ENCODE assay signal across 12 cellular contexts in the genomic region with DNA sequence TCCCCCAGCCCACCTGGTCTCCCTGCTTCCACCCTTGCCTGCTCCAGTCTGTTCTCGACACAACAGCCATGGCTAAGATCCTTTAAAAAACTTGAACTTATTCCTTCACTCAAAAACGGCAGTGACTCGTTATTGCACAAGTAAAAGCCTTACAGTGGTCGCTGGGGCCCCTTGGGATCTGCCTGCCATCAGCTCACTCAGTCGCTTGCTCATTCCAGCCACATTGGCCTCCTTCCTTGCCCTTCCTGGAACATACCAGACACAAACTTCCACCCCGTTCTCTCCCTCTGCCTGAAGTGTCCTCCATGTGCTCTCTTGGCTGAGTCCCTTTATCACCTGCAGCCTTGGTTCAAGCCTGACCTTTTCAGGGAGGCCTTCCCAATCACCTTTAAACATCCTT. TPM values are rescaled to one million over a fixed set of nuclear protein-coding genes. Genes with fewer than 3 reads are reported as not detected.
DNase-seq lines count a peak whose midpoint lies in the region; ATAC-seq, FAIRE-seq and TF ChIP-seq lines count a peak whose summit lies in the region.
"Had no signal": no experiment of that assay in that cellular context is flagged by ENCODE, and none has a peak within 500 bp of the region (broad histone marks: within the 10 kb centered on the region; RNA-seq: fewer than 3 reads in every experiment).

No MANE protein-coding gene starts in this region.

- CTCF ChIA-PET in A549 (lab: Yijun Ruan, JAX), result interaction anchor here (0.9 kb wide), 1 partner anchor 222 kb away, joined by 4 read pairs; no protein-coding TSS in a partner anchor
- CTCF ChIA-PET in activated naive CD4-positive, alpha-beta T cell treated with anti-CD3 and anti-CD28 coated beads, Interleukin-2, amount 10 ng/mL, durations not matched to agents 7 days and 5 days (lab: Charles Lee), result no interaction called here

- FAIRE-seq in A549 (lab: Jason Lieb, UNC) (no peak), urothelium cell line (lab: Jason Lieb, UNC) (no peak), HTR-8/SVneo (lab: Jason Lieb, UNC) (no peak)
- FAIRE-seq: small intestine had no signal

- 65% methylated on average over 6 of the region's 6 CpGs for WGBS in A549 (ENCODE audit: missing lambda C conversion rate)

- no peaks in the 10 kb centered on the region for H3K9me3 Mint-ChIP-seq in activated naive CD4-positive, alpha-beta T cell treated with anti-CD3 and anti-CD28 coated beads, Interleukin-2, amount 10 ng/mL, durations not matched to agents 7 days and 5 days

- no peak for TF ChIP-seq EP300 in A549 (IDR thresholded peaks at IDR 0.05)

- peak overlapping the region; percentile 87 for H3K27ac Mint-ChIP-seq in activated naive CD4-positive, alpha-beta T cell treated with anti-CD3 and anti-CD28 coated beads, Interleukin-2, amount 10 ng/mL, durations not matched to agents 7 days and 5 days

- peak overlapping the region; percentile 8 for H3K4me3 Mint-ChIP-seq in activated naive CD4-positive, alpha-beta T cell treated with anti-CD3 and anti-CD28 coated beads, Interleukin-2, amount 10 ng/mL, durations not matched to agents 7 days and 5 days

- DNase-seq in A549 (ENCODE audit: low read depth in 1 of 2, low spot score in 1 of 2), result no peak
- no peak for DNase-seq in GM12865 (ENCODE audit: low read depth)
- DNase-seq in activated naive CD4-positive, alpha-beta T cell treated with anti-CD3 and anti-CD28 coated beads, Interleukin-2, amount 10 ng/mL, durations not matched to agents 7 days and 5 days, result no peak
- DNase-seq in lower lobe of right lung, result no peak
- no peak for DNase-seq in NCI-H2196 (lab: John Stamatoyannopoulos, UW; ENCODE audit: unreplicated experiment)
- DNase-seq in urothelium cell line (ENCODE audit: low spot score), result no peak
- no peak for DNase-seq in HTR-8/SVneo (ENCODE audit: insufficient read length, low spot score)
- DNase-seq in NCI-H510A treated with DMSO at 0.1 percent for 48 hours (lab: John Stamatoyannopoulos, UW), result no peak
- DNase-seq: DMS 273 treated with DMSO at 0.1 percent for 48 hours, OCI-M1, small intestine had no signal

- POLR2A ChIA-PET in A549 (lab: Yijun Ruan, JAX), result no interaction called here

- no peak for TF ChIP-seq POLR2A in A549 (IDR thresholded peaks at IDR 0.05; ENCODE audit: low read length)

- H3K36me3 Mint-ChIP-seq in activated naive CD4-positive, alpha-beta T cell treated with anti-CD3 and anti-CD28 coated beads, Interleukin-2, amount 10 ng/mL, durations not matched to agents 7 days and 5 days, result peaks cover 25% of the 10 kb centered on the region

- H3K4me3 ChIP-seq in A549 (no peak overlapping the region), GM12865 (ENCODE audit: low read depth, low read length) (0 out of 2 replicates have a peak overlapping the region, but pooled peaks have one; percentile 8), lower lobe of right lung (no peak overlapping the region)
- H3K4me3 ChIP-seq: suprapubic skin had no signal

- ATAC-seq in A549 (no peak), lower lobe of right lung (no peak)

- H3K36me3 ChIP-seq in lower lobe of right lung, result no peaks in the 10 kb centered on the region
- H3K36me3 ChIP-seq: suprapubic skin had no signal

- no peaks in the 10 kb centered on the region for H3K27me3 ChIP-seq in lower lobe of right lung (ENCODE audit: low read depth)
- H3K27me3 ChIP-seq: suprapubic skin had no signal

- TF ChIP-seq RAD21 in A549 (conservative IDR thresholded peaks at IDR 0.05 in 1 of 2, IDR thresholded peaks at IDR 0.05 in 1 of 2), result no peak

- H3K4me1 ChIP-seq in A549 (peaks cover 27% of the 10 kb centered on the region), lower lobe of right lung (peaks cover 55% of the 10 kb centered on the region)

- 0 out of 3 replicates have a peak overlapping the region, but pooled peaks have one; percentile 7 for H3K4me2 ChIP-seq in A549

- peaks cover 71% of the 10 kb centered on the region for H3K4me1 Mint-ChIP-seq in activated naive CD4-positive, alpha-beta T cell treated with anti-CD3 and anti-CD28 coated beads, Interleukin-2, amount 10 ng/mL, durations not matched to agents 7 days and 5 days

- intact Hi-C loops in lower lobe of right lung (cut with DNase I), result no loop called here

- TF ChIP-seq CTCF in A549 (IDR thresholded peaks at IDR 0.05), result no peak
- no peak for TF ChIP-seq CTCF in GM12865 (IDR thresholded peaks at IDR 0.05; ENCODE audit: insufficient read depth, low read depth, low read length, missing control alignments)
- no peak for TF ChIP-seq CTCF in lower lobe of right lung (IDR thresholded peaks at IDR 0.05)

- H3K9me3 ChIP-seq in A549, result no peaks in the 10 kb centered on the region
- no peaks in the 10 kb centered on the region for H3K9me3 ChIP-seq in lower lobe of right lung
- H3K9me3 ChIP-seq: suprapubic skin had no signal

- H3K27me3 Mint-ChIP-seq in activated naive CD4-positive, alpha-beta T cell treated with anti-CD3 and anti-CD28 coated beads, Interleukin-2, amount 10 ng/mL, durations not matched to agents 7 days and 5 days, result no peaks in the 10 kb centered on the region

- no peak overlapping the region for H3K27ac ChIP-seq in A549
- H3K27ac ChIP-seq in lower lobe of right lung, result peak overlapping the region; percentile 9
- H3K27ac ChIP-seq: suprapubic skin had no signal

TF ChIP-seq in A549, 52 proteins besides CTCF, POLR2A, EP300 and RAD21:
- TF ChIP-seq, protein P1, sequence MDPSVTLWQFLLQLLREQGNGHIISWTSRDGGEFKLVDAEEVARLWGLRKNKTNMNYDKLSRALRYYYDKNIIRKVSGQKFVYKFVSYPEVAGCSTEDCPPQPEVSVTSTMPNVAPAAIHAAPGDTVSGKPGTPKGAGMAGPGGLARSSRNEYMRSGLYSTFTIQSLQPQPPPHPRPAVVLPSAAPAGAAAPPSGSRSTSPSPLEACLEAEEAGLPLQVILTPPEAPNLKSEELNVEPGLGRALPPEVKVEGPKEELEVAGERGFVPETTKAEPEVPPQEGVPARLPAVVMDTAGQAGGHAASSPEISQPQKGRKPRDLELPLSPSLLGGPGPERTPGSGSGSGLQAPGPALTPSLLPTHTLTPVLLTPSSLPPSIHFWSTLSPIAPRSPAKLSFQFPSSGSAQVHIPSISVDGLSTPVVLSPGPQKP (IDR thresholded peaks at IDR 0.05; ENCODE audit: low read depth, low read length), result no peak

RNA-seq across cellular contexts. Expression of a gene that starts 4.7 kb away (rescaled TPM):
- polyA plus RNA-seq in A549 (2011; rRNA removed), result 55.5 and 60.6 TPM in 2 replicates
- polyA plus RNA-seq in A549 (2012; cell fraction: cytosol; rRNA removed), result 16.6 and 26.4 TPM in 2 replicates
- polyA plus RNA-seq in A549 (2012; cell fraction: nucleus; rRNA removed), result 11.6 and 23.0 TPM in 2 replicates
- 26.6 to 32.1 TPM (median 28.1 TPM) in 3 replicates for polyA plus RNA-seq in A549 (2017; fragmentation: RNase III; extraction: RNeasy Plus Mini Kit Qiagen cat#74134 plus additional on column Dnase treatment)
- polyA minus RNA-seq in A549 (2011; rRNA and poly(A)+ RNA removed), result 57.3 and 58.3 TPM in 2 replicates
- 64.5 TPM for total RNA-seq in lower lobe of right lung
